ENCODE assay signal across 8 cellular contexts in the genomic region with DNA sequence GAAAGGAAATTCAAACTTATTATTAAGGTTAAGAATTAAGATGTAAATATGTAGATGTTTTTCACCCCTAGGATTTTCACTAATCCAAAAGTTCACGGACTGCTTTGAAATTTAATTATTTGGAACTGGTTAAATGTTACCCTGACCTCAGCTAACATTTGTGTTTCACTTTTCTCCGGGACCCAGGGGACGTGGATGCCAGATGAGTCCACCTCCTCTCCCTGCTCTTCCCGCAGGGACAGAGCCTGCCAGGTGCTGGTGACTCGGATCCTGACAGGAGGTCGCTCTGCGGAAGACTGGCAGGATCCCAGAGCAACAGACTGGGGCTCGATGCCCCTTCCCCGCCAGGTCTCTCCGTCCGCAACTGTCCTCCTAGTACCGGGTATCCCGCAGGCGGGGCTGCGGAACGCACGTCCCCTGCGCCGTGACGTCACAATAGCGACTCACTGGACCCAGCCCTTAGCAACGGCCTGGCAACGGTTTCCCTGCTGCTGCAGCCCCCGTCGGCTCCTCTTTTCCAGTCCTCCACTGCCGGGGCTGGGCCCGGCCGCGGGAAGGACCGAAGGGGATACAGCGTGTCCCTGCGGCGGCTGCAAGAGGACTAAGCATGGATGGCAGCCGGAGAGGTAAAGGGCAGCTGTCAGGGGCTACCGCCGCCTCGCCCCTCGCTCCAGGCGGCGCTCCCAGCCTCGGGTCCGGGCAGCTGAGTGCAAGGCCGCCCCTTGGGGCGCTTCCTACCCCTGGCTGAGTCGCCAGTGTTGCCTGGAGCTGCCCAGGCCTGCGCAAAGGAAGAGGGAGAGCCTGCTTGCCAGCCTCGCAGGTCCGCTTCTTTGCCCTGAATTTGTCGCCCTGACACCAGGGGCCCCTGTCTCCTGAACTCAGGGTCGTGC. TPM values are rescaled to one million over a fixed set of nuclear protein-coding genes. Genes with fewer than 3 reads are reported as not detected.
DNase-seq lines count a peak whose midpoint lies in the region; ATAC-seq and TF ChIP-seq lines count a peak whose summit lies in the region.

Gene SPATA7, plus strand, starts transcription at position 446 of the 890 bp plus-strand sequence. Its CDS starts 162 bp downstream, at position 608.

- H3K9me3 ChIP-seq in CD8-positive, alpha-beta T cell (ENCODE audit: low read length) = no peaks in the 10 kb centered on the region
- H3K9me3 ChIP-seq in effector memory CD4-positive, alpha-beta T cell (ENCODE audit: control insufficient read depth, low read length) = no peaks in the 10 kb centered on the region
- no peaks in the 10 kb centered on the region for H3K9me3 ChIP-seq in lung (ENCODE audit: control insufficient read depth in 2 of 2, insufficient read depth in 1 of 2, low read length in 1 of 2)

- WGBS in lung, 2 donors = 0% methylated on average over 50 of the region's 50 CpGs

- peak; percentile 88 for ATAC-seq in CD8-positive, alpha-beta T cell
- peak; percentile 99 for ATAC-seq in GM19438 (IDR thresholded peaks at IDR 0.05; ENCODE audit: low read depth, unreplicated experiment)
- peak; percentile 100 for ATAC-seq in HG03571 (IDR thresholded peaks at IDR 0.05; ENCODE audit: unreplicated experiment)
- peak; percentile 96 for ATAC-seq in lung (ENCODE audit: insufficient read depth, low FRiP score)

- H3K36me3 Mint-ChIP-seq in CD8-positive, alpha-beta T cell = peaks cover 5% of the 10 kb centered on the region

- peaks cover 8% of the 10 kb centered on the region for H3K4me1 ChIP-seq in CD8-positive, alpha-beta T cell (ENCODE audit: insufficient read depth, low read length)
- no peaks in the 10 kb centered on the region for H3K4me1 ChIP-seq in effector memory CD4-positive, alpha-beta T cell (ENCODE audit: control insufficient read depth, insufficient read depth, low read length, poor library complexity, severe bottlenecking)
- no peaks in the 10 kb centered on the region for H3K4me1 ChIP-seq in lung (ENCODE audit: control insufficient read depth in 2 of 2, insufficient read depth in 2 of 2, low read length in 2 of 2)

- no peak for TF ChIP-seq CTCF in CD8-positive, alpha-beta T cell (IDR thresholded peaks at IDR 0.05)
- TF ChIP-seq CTCF in lung (IDR thresholded peaks at IDR 0.05; ENCODE audit: control extremely low read depth, extremely low read depth) = no peak

- H3K27ac ChIP-seq in CD8-positive, alpha-beta T cell (ENCODE audit: low read depth, low read length) = peak within 1 kb of the TSS; percentile 77
- peak within 1 kb of the TSS; percentile 42 for H3K27ac ChIP-seq in effector memory CD4-positive, alpha-beta T cell (ENCODE audit: insufficient read depth, low read length, poor library complexity, severe bottlenecking)
- peak within 1 kb of the TSS; percentile 56 to 72 for H3K27ac ChIP-seq in lung (ENCODE audit: low read depth in 1 of 2, low read length in 1 of 2)

- no peaks in the 10 kb centered on the region for H3K36me3 ChIP-seq in CD8-positive, alpha-beta T cell (ENCODE audit: insufficient read depth, low read length)
- H3K36me3 ChIP-seq in effector memory CD4-positive, alpha-beta T cell (ENCODE audit: control insufficient read depth, insufficient read depth, low read length) = no peaks in the 10 kb centered on the region
- no peaks in the 10 kb centered on the region for H3K36me3 ChIP-seq in lung (ENCODE audit: control insufficient read depth in 2 of 2, insufficient read depth in 2 of 2, low read length in 2 of 2)

- peak; percentile 41 to 89 (median 79) for DNase-seq in CD8-positive, alpha-beta T cell
- DNase-seq in NCI-H774 (lab: John Stamatoyannopoulos, UW) = peak; percentile 92
- peak; percentile 93 for DNase-seq in activated CD8-positive, alpha-beta memory T cell treated with anti-CD3 and anti-CD28 coated beads for 24 hours
- peak; percentile 57 to 72 (median 61) for DNase-seq in effector memory CD4-positive, alpha-beta T cell
- peak; percentile 94 for DNase-seq in lung (ENCODE audit: low spot score)
- peak; percentile 69 to 87 (median 77) for DNase-seq in stimulated activated CD4-positive, alpha-beta T cell treated with anti-CD3 and anti-CD28 coated beads, TNF-alpha, amount 100 ng/mL, for 24 hours (ENCODE audit: low read depth in 3 of 3)

- H3K27ac Mint-ChIP-seq in CD8-positive, alpha-beta T cell = peak within 1 kb of the TSS; percentile 87

- H3K4me3 ChIP-seq in CD8-positive, alpha-beta T cell (ENCODE audit: low read depth, low read length) = peak within 1 kb of the TSS; percentile 93
- H3K4me3 ChIP-seq in effector memory CD4-positive, alpha-beta T cell (ENCODE audit: insufficient read depth, low read depth, low read length, poor library complexity, severe bottlenecking) = peak within 1 kb of the TSS; percentile 88
- H3K4me3 ChIP-seq in lung = peak within 1 kb of the TSS; percentile 71

- peaks cover 19% of the 10 kb centered on the region for H3K4me1 Mint-ChIP-seq in CD8-positive, alpha-beta T cell (ENCODE audit: low read depth)

- no peaks in the 10 kb centered on the region for H3K27me3 ChIP-seq in CD8-positive, alpha-beta T cell (ENCODE audit: insufficient read depth, low read length)
- H3K27me3 ChIP-seq in effector memory CD4-positive, alpha-beta T cell (replicated peaks; ENCODE audit: control insufficient read depth, insufficient read depth, low read length, poor library complexity, severe bottlenecking) = no peaks in the 10 kb centered on the region
- H3K27me3 ChIP-seq in lung (ENCODE audit: control insufficient read depth, insufficient read depth) = no peaks in the 10 kb centered on the region

- peak within 1 kb of the TSS; percentile 94 for H3K4me3 Mint-ChIP-seq in CD8-positive, alpha-beta T cell

- POLR2A ChIA-PET in CD8-positive, alpha-beta T cell (lab: Charles Lee) = interaction anchor here (0.6 kb wide), 1 partner anchor 126 kb away, joined by 3 read pairs; no protein-coding TSS in a partner anchor

- no peaks in the 10 kb centered on the region for H3K27me3 Mint-ChIP-seq in CD8-positive, alpha-beta T cell (ENCODE audit: low read depth)

- intact Hi-C loops in CD8-positive, alpha-beta T cell (cut with DNase I, micrococcal nuclease) = loop anchor here (5.0 to 10.0 kb wide), 4 partner anchors 169 to 441 kb away; partner anchors contain the start of gene PTPN21 (in 1 of the 2)

- CTCF ChIA-PET in CD8-positive, alpha-beta T cell (lab: Charles Lee) = no interaction called here

- no peaks in the 10 kb centered on the region for H3K9me3 Mint-ChIP-seq in CD8-positive, alpha-beta T cell

RNA-seq across cellular contexts. Expression of gene SPATA7, which starts in this region (rescaled TPM):
- 1 to 10 TPM; 1.9 to 3.2 TPM for total RNA-seq in CD8-positive, alpha-beta T cell
- 10 to 100 TPM; 12.7 to 34.0 TPM for total RNA-seq in lung
- polyA plus RNA-seq in lung = 1 to 10 TPM; 4.3 to 6.8 TPM

Comparison
In these comparisons a context has a peak if more than half of its experiments do, and no peak if none do; other contexts are left out.
1. Peak in every context shown above with its lines: DNase-seq, ATAC-seq, H3K4me3 ChIP-seq and H3K27ac ChIP-seq.